1 cellular context compared by ENCODE assay signal in the genomic region with DNA sequence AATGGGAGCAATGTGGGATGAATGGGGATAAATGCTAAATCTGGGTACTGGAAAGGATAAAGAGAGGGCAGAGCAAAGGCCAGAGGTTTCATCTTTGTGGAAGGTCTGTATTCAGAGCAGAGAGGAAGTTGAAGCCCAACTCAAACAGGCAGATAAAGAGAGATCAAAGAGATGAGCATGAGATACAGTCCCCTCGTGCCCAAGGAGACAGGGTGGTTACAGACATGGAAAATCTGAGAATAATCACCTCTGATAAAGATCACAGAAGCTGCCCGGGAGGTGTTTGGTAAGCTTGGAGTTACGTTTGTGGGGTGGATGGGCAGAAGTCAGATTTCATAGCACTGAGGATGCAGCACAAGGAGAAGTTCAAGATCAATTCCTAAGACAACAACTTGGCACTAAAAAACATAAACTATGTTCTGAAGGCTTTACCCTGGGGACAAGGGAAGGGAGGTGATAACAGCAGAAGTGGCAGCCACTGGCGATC.
TF ChIP-seq lines count a peak whose summit lies in the region.

No MANE protein-coding gene starts in this region.

TF ChIP-seq in HEK293, 187 proteins besides CTCF, POLR2A, EP300 and RAD21 (continued from another document):
- no peak for TF ChIP-seq FEZF1 (tag by site-specific recombination; IDR thresholded peaks at IDR 0.05)
- no peak for TF ChIP-seq ZNF10 (tag by site-specific recombination; IDR thresholded peaks at IDR 0.05)
- TF ChIP-seq ZNF426 (tag by site-specific recombination; IDR thresholded peaks at IDR 0.05), result no peak
- peak; percentile 58; the same call in 1 of the 2 replicates for TF ChIP-seq ZNF366 (tag by site-specific recombination; conservative IDR thresholded peaks at IDR 0.05)
- no peak for TF ChIP-seq ELK4 (IDR thresholded peaks at IDR 0.05; ENCODE audit: borderline replicate concordance, low read depth, low read length)
- no peak for TF ChIP-seq ZNF777 (tag by site-specific recombination; IDR thresholded peaks at IDR 0.05; ENCODE audit: borderline replicate concordance)
- TF ChIP-seq ZNF785 (tag by site-specific recombination; IDR thresholded peaks at IDR 0.05), result no peak
TF ChIP-seq in HEK293: peak in this region for 10.
